ENCODE assay signal across 2 cellular contexts in the genomic region with DNA sequence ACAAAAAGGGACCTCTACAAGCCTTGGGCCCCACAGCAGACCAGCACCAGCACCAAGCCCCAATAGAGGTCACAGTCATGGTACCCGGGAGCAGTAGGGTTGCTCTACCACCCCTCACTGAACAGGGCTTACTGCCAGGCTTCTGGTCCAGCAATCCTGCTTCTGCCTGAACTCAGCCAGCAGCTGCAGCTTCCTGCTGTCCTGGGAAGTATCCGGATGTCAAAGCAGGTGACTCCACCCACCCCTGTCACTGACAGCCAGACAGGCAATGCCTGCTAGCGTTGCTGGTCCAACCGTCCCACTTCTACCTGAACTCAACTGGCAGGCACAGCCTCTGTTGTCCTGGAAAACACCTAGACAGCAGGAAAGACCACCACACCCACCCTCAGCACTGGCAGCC.
TF ChIP-seq lines count a peak whose summit lies in the region.

No MANE protein-coding gene starts in this region.

TF ChIP-seq in HepG2, 621 proteins besides CTCF, POLR2A, EP300 and RAD21:
- TF ChIP-seq ZFP1 (CRISPR knock-in tag; IDR thresholded peaks at IDR 0.05) (no peak), HES4 (CRISPR knock-in tag; IDR thresholded peaks at IDR 0.05; ENCODE audit: borderline replicate concordance) (0 out of 2 replicates have a peak, but pooled peaks have one; percentile 35), ZNF274 (CRISPR knock-in tag; IDR thresholded peaks at IDR 0.05) (no peak), ZNF549 (CRISPR knock-in tag; IDR thresholded peaks at IDR 0.05) (no peak), ETV5 (CRISPR knock-in tag; IDR thresholded peaks at IDR 0.05; ENCODE audit: borderline replicate concordance) (no peak), ZBTB42 (CRISPR knock-in tag; IDR thresholded peaks at IDR 0.05) (no peak)
- TF ChIP-seq, protein P1, sequence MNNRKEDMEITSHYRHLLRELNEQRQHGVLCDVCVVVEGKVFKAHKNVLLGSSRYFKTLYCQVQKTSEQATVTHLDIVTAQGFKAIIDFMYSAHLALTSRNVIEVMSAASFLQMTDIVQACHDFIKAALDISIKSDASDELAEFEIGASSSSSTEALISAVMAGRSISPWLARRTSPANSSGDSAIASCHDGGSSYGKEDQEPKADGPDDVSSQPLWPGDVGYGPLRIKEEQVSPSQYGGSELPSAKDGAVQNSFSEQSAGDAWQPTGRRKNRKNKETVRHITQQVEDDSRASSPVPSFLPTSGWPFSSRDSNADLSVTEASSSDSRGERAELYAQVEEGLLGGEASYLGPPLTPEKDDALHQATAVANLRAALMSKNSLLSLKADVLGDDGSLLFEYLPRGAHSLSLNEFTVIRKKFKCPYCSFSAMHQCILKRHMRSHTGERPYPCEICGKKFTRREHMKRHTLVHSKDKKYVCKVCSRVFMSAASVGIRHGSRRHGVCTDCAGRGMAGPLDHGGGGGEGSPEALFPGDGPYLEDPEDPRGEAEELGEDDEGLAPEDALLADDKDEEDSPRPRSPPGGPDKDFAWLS (CRISPR knock-in tag; IDR thresholded peaks at IDR 0.05; ENCODE audit: borderline replicate concordance): no peak
TF ChIP-seq in HepG2: peak in this region for 1.

TF ChIP-seq in WTC11, 78 proteins besides CTCF, POLR2A, EP300 and RAD21:
- TF ChIP-seq, protein P2, sequence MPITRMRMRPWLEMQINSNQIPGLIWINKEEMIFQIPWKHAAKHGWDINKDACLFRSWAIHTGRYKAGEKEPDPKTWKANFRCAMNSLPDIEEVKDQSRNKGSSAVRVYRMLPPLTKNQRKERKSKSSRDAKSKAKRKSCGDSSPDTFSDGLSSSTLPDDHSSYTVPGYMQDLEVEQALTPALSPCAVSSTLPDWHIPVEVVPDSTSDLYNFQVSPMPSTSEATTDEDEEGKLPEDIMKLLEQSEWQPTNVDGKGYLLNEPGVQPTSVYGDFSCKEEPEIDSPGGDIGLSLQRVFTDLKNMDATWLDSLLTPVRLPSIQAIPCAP (CRISPR knock-in tag; IDR thresholded peaks at IDR 0.05): no peak
- TF ChIP-seq, protein P3, sequence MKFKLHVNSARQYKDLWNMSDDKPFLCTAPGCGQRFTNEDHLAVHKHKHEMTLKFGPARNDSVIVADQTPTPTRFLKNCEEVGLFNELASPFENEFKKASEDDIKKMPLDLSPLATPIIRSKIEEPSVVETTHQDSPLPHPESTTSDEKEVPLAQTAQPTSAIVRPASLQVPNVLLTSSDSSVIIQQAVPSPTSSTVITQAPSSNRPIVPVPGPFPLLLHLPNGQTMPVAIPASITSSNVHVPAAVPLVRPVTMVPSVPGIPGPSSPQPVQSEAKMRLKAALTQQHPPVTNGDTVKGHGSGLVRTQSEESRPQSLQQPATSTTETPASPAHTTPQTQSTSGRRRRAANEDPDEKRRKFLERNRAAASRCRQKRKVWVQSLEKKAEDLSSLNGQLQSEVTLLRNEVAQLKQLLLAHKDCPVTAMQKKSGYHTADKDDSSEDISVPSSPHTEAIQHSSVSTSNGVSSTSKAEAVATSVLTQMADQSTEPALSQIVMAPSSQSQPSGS (CRISPR knock-in tag; IDR thresholded peaks at IDR 0.05; ENCODE audit: borderline replicate concordance, low read depth): no peak
- TF ChIP-seq USF2 (CRISPR knock-in tag; IDR thresholded peaks at IDR 0.05) (no peak), AR (CRISPR knock-in tag; IDR thresholded peaks at IDR 0.05) (no peak), ZBTB43 (CRISPR knock-in tag; IDR thresholded peaks at IDR 0.05) (no peak), IRF2 (CRISPR knock-in tag; IDR thresholded peaks at IDR 0.05; ENCODE audit: borderline replicate concordance, low read depth) (no peak), ZNF232 (CRISPR knock-in tag; IDR thresholded peaks at IDR 0.05) (no peak), TEAD4 (CRISPR knock-in tag; IDR thresholded peaks at IDR 0.05) (no peak), FOXJ3 (CRISPR knock-in tag; IDR thresholded peaks at IDR 0.05; ENCODE audit: borderline replicate concordance) (no peak), ZNF138 (CRISPR knock-in tag; conservative IDR thresholded peaks at IDR 0.05) (no peak), SOX15 (CRISPR knock-in tag; IDR thresholded peaks at IDR 0.05) (no peak), NR2C2 (CRISPR knock-in tag; IDR thresholded peaks at IDR 0.05) (no peak), MYBL2 (CRISPR knock-in tag; IDR thresholded peaks at IDR 0.05) (no peak), USF1 (CRISPR knock-in tag; IDR thresholded peaks at IDR 0.05) (no peak), ZNF416 (CRISPR knock-in tag; IDR thresholded peaks at IDR 0.05) (no peak), GRHL2 (CRISPR knock-in tag; IDR thresholded peaks at IDR 0.05; ENCODE audit: insufficient replicate concordance, severe bottlenecking) (no peak)
- TF ChIP-seq, protein P4, sequence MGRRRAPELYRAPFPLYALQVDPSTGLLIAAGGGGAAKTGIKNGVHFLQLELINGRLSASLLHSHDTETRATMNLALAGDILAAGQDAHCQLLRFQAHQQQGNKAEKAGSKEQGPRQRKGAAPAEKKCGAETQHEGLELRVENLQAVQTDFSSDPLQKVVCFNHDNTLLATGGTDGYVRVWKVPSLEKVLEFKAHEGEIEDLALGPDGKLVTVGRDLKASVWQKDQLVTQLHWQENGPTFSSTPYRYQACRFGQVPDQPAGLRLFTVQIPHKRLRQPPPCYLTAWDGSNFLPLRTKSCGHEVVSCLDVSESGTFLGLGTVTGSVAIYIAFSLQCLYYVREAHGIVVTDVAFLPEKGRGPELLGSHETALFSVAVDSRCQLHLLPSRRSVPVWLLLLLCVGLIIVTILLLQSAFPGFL (CRISPR knock-in tag; IDR thresholded peaks at IDR 0.05; ENCODE audit: borderline replicate concordance): no peak
- TF ChIP-seq, protein P5, sequence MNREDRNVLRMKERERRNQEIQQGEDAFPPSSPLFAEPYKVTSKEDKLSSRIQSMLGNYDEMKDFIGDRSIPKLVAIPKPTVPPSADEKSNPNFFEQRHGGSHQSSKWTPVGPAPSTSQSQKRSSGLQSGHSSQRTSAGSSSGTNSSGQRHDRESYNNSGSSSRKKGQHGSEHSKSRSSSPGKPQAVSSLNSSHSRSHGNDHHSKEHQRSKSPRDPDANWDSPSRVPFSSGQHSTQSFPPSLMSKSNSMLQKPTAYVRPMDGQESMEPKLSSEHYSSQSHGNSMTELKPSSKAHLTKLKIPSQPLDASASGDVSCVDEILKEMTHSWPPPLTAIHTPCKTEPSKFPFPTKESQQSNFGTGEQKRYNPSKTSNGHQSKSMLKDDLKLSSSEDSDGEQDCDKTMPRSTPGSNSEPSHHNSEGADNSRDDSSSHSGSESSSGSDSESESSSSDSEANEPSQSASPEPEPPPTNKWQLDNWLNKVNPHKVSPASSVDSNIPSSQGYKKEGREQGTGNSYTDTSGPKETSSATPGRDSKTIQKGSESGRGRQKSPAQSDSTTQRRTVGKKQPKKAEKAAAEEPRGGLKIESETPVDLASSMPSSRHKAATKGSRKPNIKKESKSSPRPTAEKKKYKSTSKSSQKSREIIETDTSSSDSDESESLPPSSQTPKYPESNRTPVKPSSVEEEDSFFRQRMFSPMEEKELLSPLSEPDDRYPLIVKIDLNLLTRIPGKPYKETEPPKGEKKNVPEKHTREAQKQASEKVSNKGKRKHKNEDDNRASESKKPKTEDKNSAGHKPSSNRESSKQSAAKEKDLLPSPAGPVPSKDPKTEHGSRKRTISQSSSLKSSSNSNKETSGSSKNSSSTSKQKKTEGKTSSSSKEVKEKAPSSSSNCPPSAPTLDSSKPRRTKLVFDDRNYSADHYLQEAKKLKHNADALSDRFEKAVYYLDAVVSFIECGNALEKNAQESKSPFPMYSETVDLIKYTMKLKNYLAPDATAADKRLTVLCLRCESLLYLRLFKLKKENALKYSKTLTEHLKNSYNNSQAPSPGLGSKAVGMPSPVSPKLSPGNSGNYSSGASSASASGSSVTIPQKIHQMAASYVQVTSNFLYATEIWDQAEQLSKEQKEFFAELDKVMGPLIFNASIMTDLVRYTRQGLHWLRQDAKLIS (CRISPR knock-in tag; IDR thresholded peaks at IDR 0.05; ENCODE audit: borderline replicate concordance): no peak
- TF ChIP-seq, protein P6, sequence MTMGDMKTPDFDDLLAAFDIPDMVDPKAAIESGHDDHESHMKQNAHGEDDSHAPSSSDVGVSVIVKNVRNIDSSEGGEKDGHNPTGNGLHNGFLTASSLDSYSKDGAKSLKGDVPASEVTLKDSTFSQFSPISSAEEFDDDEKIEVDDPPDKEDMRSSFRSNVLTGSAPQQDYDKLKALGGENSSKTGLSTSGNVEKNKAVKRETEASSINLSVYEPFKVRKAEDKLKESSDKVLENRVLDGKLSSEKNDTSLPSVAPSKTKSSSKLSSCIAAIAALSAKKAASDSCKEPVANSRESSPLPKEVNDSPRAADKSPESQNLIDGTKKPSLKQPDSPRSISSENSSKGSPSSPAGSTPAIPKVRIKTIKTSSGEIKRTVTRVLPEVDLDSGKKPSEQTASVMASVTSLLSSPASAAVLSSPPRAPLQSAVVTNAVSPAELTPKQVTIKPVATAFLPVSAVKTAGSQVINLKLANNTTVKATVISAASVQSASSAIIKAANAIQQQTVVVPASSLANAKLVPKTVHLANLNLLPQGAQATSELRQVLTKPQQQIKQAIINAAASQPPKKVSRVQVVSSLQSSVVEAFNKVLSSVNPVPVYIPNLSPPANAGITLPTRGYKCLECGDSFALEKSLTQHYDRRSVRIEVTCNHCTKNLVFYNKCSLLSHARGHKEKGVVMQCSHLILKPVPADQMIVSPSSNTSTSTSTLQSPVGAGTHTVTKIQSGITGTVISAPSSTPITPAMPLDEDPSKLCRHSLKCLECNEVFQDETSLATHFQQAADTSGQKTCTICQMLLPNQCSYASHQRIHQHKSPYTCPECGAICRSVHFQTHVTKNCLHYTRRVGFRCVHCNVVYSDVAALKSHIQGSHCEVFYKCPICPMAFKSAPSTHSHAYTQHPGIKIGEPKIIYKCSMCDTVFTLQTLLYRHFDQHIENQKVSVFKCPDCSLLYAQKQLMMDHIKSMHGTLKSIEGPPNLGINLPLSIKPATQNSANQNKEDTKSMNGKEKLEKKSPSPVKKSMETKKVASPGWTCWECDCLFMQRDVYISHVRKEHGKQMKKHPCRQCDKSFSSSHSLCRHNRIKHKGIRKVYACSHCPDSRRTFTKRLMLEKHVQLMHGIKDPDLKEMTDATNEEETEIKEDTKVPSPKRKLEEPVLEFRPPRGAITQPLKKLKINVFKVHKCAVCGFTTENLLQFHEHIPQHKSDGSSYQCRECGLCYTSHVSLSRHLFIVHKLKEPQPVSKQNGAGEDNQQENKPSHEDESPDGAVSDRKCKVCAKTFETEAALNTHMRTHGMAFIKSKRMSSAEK (CRISPR knock-in tag; IDR thresholded peaks at IDR 0.05; ENCODE audit: borderline replicate concordance): no peak
